ENCODE assay signal across 28 cellular contexts in genomic region chr5:33337621-33337960, GRCh38.
DNase-seq lines count a peak whose midpoint lies in the region; ATAC-seq and TF ChIP-seq lines count a peak whose summit lies in the region.
"Had no signal": no experiment of that assay in that cellular context is flagged by ENCODE, and none has a peak within 500 bp of the region (broad histone marks: within the 10 kb centered on the region; RNA-seq: fewer than 3 reads in every experiment).

No MANE protein-coding gene starts in this region.

- 27 to 45% methylated on average over 2 of the region's 2 CpGs for WGBS in esophagus, 2 donors

- DNase-seq in RWPE2 (ENCODE audit: low spot score) (no peak), osteoblast (ENCODE audit: insufficient read length, low spot score, missing footprints) (no peak), middle frontal gyrus (ENCODE audit: extremely low spot score, low spot score) (no peak), Karpas-422 (no peak), mucosa of gallbladder (ENCODE audit: low spot score) (no peak)
- DNase-seq in activated naive CD4-positive, alpha-beta T cell treated with Interleukin-2 at 50 U/mL for 16 hours, result no peak
- DNase-seq: activated CD4-positive, alpha-beta T cell treated with anti-CD3 and anti-CD28 coated beads for 48 hours; AML-193; anterior cingulate cortex; CD4-positive, alpha-beta T cell; GOT3; NCI-H1417; NCI-H345; NCI-H69; posterior cingulate gyrus; right cardiac atrium; SIG-M5; stimulated activated CD8-positive, alpha-beta memory T cell treated with anti-CD3 and anti-CD28 coated beads, Interleukin-4, amount 100 ng/mL, for 48 hours; SW 1271; thyroid gland had no signal

- H2AFZ ChIP-seq in ACC112 (ENCODE audit: low read length, unreplicated experiment) (peak overlapping the region; percentile 70), osteoblast (ENCODE audit: low read length) (peak overlapping the region; percentile 48), Karpas-422 (ENCODE audit: low read length) (no peak overlapping the region)
- H2AFZ ChIP-seq: hepatocyte had no signal

- ATAC-seq in RWPE2 (ENCODE audit: low read depth), result peak; percentile 71
- ATAC-seq: A549; activated naive CD4-positive, alpha-beta T cell treated with anti-CD3 and anti-CD28 coated beads, Interleukin-2, amount 50 U/mL, for 72 hours; K562; Panc1; right cardiac atrium had no signal

- TF ChIP-seq CTCF in RWPE2 (IDR thresholded peaks at IDR 0.05; ENCODE audit: poor library complexity, severe bottlenecking), result no peak
- TF ChIP-seq CTCF in osteoblast (IDR thresholded peaks at IDR 0.05; ENCODE audit: extremely low read depth, low read depth, low read length), result no peak

- H3K4me1 ChIP-seq in ACC112 (ENCODE audit: control insufficient read depth, insufficient read depth, low read length, unreplicated experiment) (peaks cover 28% of the 10 kb centered on the region), RWPE2 (ENCODE audit: insufficient read depth, poor library complexity, severe bottlenecking) (peaks cover 22% of the 10 kb centered on the region), esophagus (ENCODE audit: control insufficient read depth in 2 of 2, insufficient read depth in 2 of 2, low read length in 1 of 2) (no peaks in the 10 kb centered on the region), osteoblast (ENCODE audit: insufficient read depth, low read length) (peaks cover 32% of the 10 kb centered on the region), Karpas-422 (ENCODE audit: low read length) (no peaks in the 10 kb centered on the region)
- H3K4me1 ChIP-seq: A549, thyroid gland had no signal

- H3K9ac ChIP-seq in Karpas-422 (ENCODE audit: low read length), result no peak overlapping the region

- H3K36me3 ChIP-seq in ACC112 (ENCODE audit: insufficient read depth, low read length), result no peaks in the 10 kb centered on the region
- no peaks in the 10 kb centered on the region for H3K36me3 ChIP-seq in RWPE2 (ENCODE audit: low read depth)
- H3K36me3 ChIP-seq in esophagus (ENCODE audit: control insufficient read depth in 2 of 2, insufficient read depth in 2 of 2, low read length in 1 of 2), result no peaks in the 10 kb centered on the region
- H3K36me3 ChIP-seq in osteoblast (ENCODE audit: insufficient read depth, low read length), result no peaks in the 10 kb centered on the region
- H3K36me3 ChIP-seq in Karpas-422 (ENCODE audit: insufficient read depth, low read length), result no peaks in the 10 kb centered on the region
- H3K36me3 ChIP-seq: thyroid gland had no signal

- H3K79me2 ChIP-seq in ACC112 (ENCODE audit: control insufficient read depth, insufficient read depth, low read length, unreplicated experiment), result no peaks in the 10 kb centered on the region
- no peaks in the 10 kb centered on the region for H3K79me2 ChIP-seq in osteoblast (ENCODE audit: insufficient read depth, low read length)
- H3K79me2 ChIP-seq in Karpas-422 (ENCODE audit: low read length), result no peaks in the 10 kb centered on the region
- H3K79me2 ChIP-seq: hepatocyte had no signal

- H3K27ac ChIP-seq in ACC112 (ENCODE audit: low read depth, low read length) (peak overlapping the region; percentile 98), RWPE2 (ENCODE audit: poor library complexity, severe bottlenecking) (peak overlapping the region; percentile 67), esophagus (ENCODE audit: low read depth in 2 of 2, low read length in 1 of 2) (peak overlapping the region; percentile 41 to 47), osteoblast (ENCODE audit: low read depth, low read length) (peak overlapping the region; percentile 69), Karpas-422 (ENCODE audit: low read length) (no peak overlapping the region)
- H3K27ac ChIP-seq: A549, hepatocyte, thyroid gland had no signal

- H3K4me2 ChIP-seq in osteoblast (ENCODE audit: insufficient read depth, low read length), result no peak overlapping the region
- H3K4me2 ChIP-seq in Karpas-422 (ENCODE audit: low read depth, low read length, poor library complexity, severe bottlenecking), result no peak overlapping the region
- H3K4me2 ChIP-seq: A549, hepatocyte had no signal

- H3K9me2 ChIP-seq in Karpas-422 (replicated peaks; ENCODE audit: insufficient read depth, low read length), result no peaks in the 10 kb centered on the region

- H3K27me3 ChIP-seq in ACC112 (ENCODE audit: insufficient read depth, low read length) (no peaks in the 10 kb centered on the region), RWPE2 (ENCODE audit: insufficient read depth, poor library complexity, severe bottlenecking) (no peaks in the 10 kb centered on the region), esophagus (ENCODE audit: control insufficient read depth in 1 of 2, insufficient read depth in 2 of 2, low read length in 2 of 2) (no peaks in the 10 kb centered on the region), osteoblast (ENCODE audit: insufficient read depth, low read length) (no peaks in the 10 kb centered on the region), Karpas-422 (ENCODE audit: low read length) (no peaks in the 10 kb centered on the region)
- H3K27me3 ChIP-seq: hepatocyte, thyroid gland had no signal

- H3K4me3 ChIP-seq in ACC112 (ENCODE audit: low read depth, low read length) (0 out of 2 replicates have a peak overlapping the region, but pooled peaks have one; percentile 4), RWPE2 (ENCODE audit: severe bottlenecking) (no peak overlapping the region), esophagus (ENCODE audit: low read depth in 1 of 2, low read length in 2 of 2) (no peak overlapping the region), osteoblast (ENCODE audit: insufficient read depth, low read length) (no peak overlapping the region), Karpas-422 (ENCODE audit: low read length) (no peak overlapping the region)
- H3K4me3 ChIP-seq: A549, hepatocyte, K562, lung, thyroid gland had no signal

- no peaks in the 10 kb centered on the region for H4K20me1 ChIP-seq in osteoblast (ENCODE audit: insufficient read depth, low read length)
- H4K20me1 ChIP-seq in Karpas-422 (ENCODE audit: insufficient read depth, low read depth, low read length), result no peaks in the 10 kb centered on the region

- H3K9me3 ChIP-seq in RWPE2 (ENCODE audit: severe bottlenecking), result no peaks in the 10 kb centered on the region
- no peaks in the 10 kb centered on the region for H3K9me3 ChIP-seq in esophagus (ENCODE audit: control insufficient read depth in 2 of 2, insufficient read depth in 1 of 2, low read depth in 1 of 2, low read length in 1 of 2)
- H3K9me3 ChIP-seq in osteoblast (ENCODE audit: low read depth, low read length), result no peaks in the 10 kb centered on the region
- no peaks in the 10 kb centered on the region for H3K9me3 ChIP-seq in Karpas-422 (ENCODE audit: low read length)
- H3K9me3 ChIP-seq: A549, thyroid gland had no signal
